Comparison of ENCODE assay signal across 13 cellular contexts in genomic region chr2:181685150-181685688, GRCh38. TPM values are rescaled to one million over a fixed set of nuclear protein-coding genes. Genes with fewer than 3 reads are reported as not detected.
A peak's percentile ranks its signal among the peaks of the same experiment; 100 is the strongest.
DNase-seq lines count a peak whose midpoint lies in the region; TF ChIP-seq lines count a peak whose summit lies in the region.
"Had no signal": no experiment of that assay in that cellular context is flagged by ENCODE, and none has a peak within 500 bp of the region (broad histone marks: within the 10 kb centered on the region; RNA-seq: fewer than 3 reads in every experiment).

No MANE protein-coding gene starts in this region.

- H3K4me3 Mint-ChIP-seq in endodermal cell: no peak overlapping the region
- H3K4me3 Mint-ChIP-seq: central memory CD8-positive, alpha-beta T cell had no signal

- peak overlapping the region; percentile 10 for H4K91ac ChIP-seq in trophoblast cell (ENCODE audit: low read depth, low read length)

- H3K9ac ChIP-seq in endodermal cell (ENCODE audit: extremely low read depth, low read length, poor library complexity, severe bottlenecking) (no peak overlapping the region), trophoblast cell (ENCODE audit: low read length) (no peak overlapping the region)

- H2AFZ ChIP-seq in trophoblast cell (ENCODE audit: insufficient read depth, low read length, poor library complexity): no peak overlapping the region

- H3K4ac ChIP-seq in trophoblast cell (ENCODE audit: low read depth, low read length): no peak overlapping the region

- no peak for TF ChIP-seq POLR2A in NB4 (IDR thresholded peaks at IDR 0.05; ENCODE audit: extremely low read depth, insufficient read length)
- no peak for TF ChIP-seq POLR2A in esophagus muscularis mucosa (IDR thresholded peaks at IDR 0.05; ENCODE audit: low read depth)

- H3K4me1 ChIP-seq in endodermal cell (ENCODE audit: control insufficient read depth, insufficient read depth, low read length): no peaks in the 10 kb centered on the region
- peaks cover 20 to 32% of the 10 kb centered on the region in 2 experiments for H3K4me1 ChIP-seq in trophoblast cell (ENCODE audit: control insufficient read depth in 1 of 2, insufficient read depth in 2 of 2, low read length in 2 of 2)
- peaks cover 17 to 44% (median 39%) of the 10 kb centered on the region in 4 donors for H3K4me1 ChIP-seq in esophagus muscularis mucosa

- no peak overlapping the region for H2BK5ac ChIP-seq in trophoblast cell (ENCODE audit: low read depth, low read length, poor library complexity)

- TF ChIP-seq EP300 in esophagus muscularis mucosa (IDR thresholded peaks at IDR 0.05): no peak

- peak overlapping the region; percentile 43 for H3K4me2 ChIP-seq in trophoblast cell (ENCODE audit: low read length)

- 8 to 13% methylated on average over 19 to 21 of the region's 21 CpGs for WGBS in endodermal cell (ENCODE audit: insufficient coverage in 1 of 2, insufficient read length in 1 of 2), 2 experiments
- WGBS in trophoblast cell (ENCODE audit: extremely low coverage, insufficient coverage, insufficient read length): no CpG with 5 or more reads among the region's 21 CpGs
- 14% methylated on average over 21 of the region's 21 CpGs for WGBS in esophagus muscularis mucosa

- intact Hi-C loops in esophagus muscularis mucosa (cut with DNase I): no loop called here

- H4K8ac ChIP-seq in trophoblast cell (ENCODE audit: low read depth, low read length): no peak overlapping the region

- no peaks in the 10 kb centered on the region for H3K36me3 Mint-ChIP-seq in endodermal cell (ENCODE audit: low read depth)

- no peak overlapping the region for H3K14ac ChIP-seq in trophoblast cell (ENCODE audit: low read length)

- no peak for TF ChIP-seq CTCF in NB4 (IDR thresholded peaks at IDR 0.05; ENCODE audit: low read depth, low read length)
- no peak for TF ChIP-seq CTCF in endodermal cell (conservative IDR thresholded peaks at IDR 0.05)
- TF ChIP-seq CTCF in esophagus muscularis mucosa (IDR thresholded peaks at IDR 0.05): no peak

- no peak overlapping the region for H4K12ac ChIP-seq in trophoblast cell (ENCODE audit: low read depth, low read length)

- peak overlapping the region; percentile 2 for H2BK120ac ChIP-seq in trophoblast cell (ENCODE audit: insufficient read depth, low read length, poor library complexity)

- no peak overlapping the region for H2BK12ac ChIP-seq in trophoblast cell (ENCODE audit: low read length)

- H3K23ac ChIP-seq in trophoblast cell (ENCODE audit: low read length): no peak overlapping the region

- peaks cover 14% of the 10 kb centered on the region for H3K4me1 Mint-ChIP-seq in endodermal cell

- H3K9me3 ChIP-seq in endodermal cell (ENCODE audit: control insufficient read depth, low read length): peaks cover 6% of the 10 kb centered on the region
- H3K9me3 ChIP-seq in trophoblast cell (ENCODE audit: insufficient read depth, low read depth, low read length): peaks cover 6% of the 10 kb centered on the region
- H3K9me3 ChIP-seq in esophagus muscularis mucosa: no peaks in the 10 kb centered on the region

- peak overlapping the region; percentile 1 for H2AK5ac ChIP-seq in trophoblast cell (ENCODE audit: low read length)

- no peaks in the 10 kb centered on the region for H3K9me3 Mint-ChIP-seq in endodermal cell
- H3K9me3 Mint-ChIP-seq: central memory CD8-positive, alpha-beta T cell had no signal

- no peaks in the 10 kb centered on the region for H3K36me3 ChIP-seq in endodermal cell (ENCODE audit: control insufficient read depth, insufficient read depth, low read length)
- H3K36me3 ChIP-seq in trophoblast cell (ENCODE audit: control insufficient read depth in 1 of 2, insufficient read depth in 2 of 2, low read length in 2 of 2): no peaks in the 10 kb centered on the region
- H3K36me3 ChIP-seq in esophagus muscularis mucosa: no peaks in the 10 kb centered on the region

- H3K27ac ChIP-seq in endodermal cell (ENCODE audit: low read depth, low read length): no peak overlapping the region
- peak overlapping the region; percentile 12 for H3K27ac ChIP-seq in trophoblast cell (ENCODE audit: low read depth, low read length)
- H3K27ac ChIP-seq in esophagus muscularis mucosa (replicated peaks in 1 of 4): no peak overlapping the region

- peak; percentile 76 for DNase-seq in NCI-H1694 (lab: John Stamatoyannopoulos, UW)
- DNase-seq in NCI-H1694 treated with DMSO at 0.1 percent for 48 hours (lab: John Stamatoyannopoulos, UW): no peak
- peak; percentile 7 for DNase-seq in NB4 (ENCODE audit: low read depth)
- peak; percentile 77 for DNase-seq in endodermal cell
- DNase-seq in trophoblast cell: peak; percentile 80 to 85
- no peak for DNase-seq in esophagus muscularis mucosa (ENCODE audit: extremely low spot score)
- DNase-seq in activated CD4-positive, alpha-beta T cell treated with anti-CD3 and anti-CD28 coated beads for 1 hour: no peak
- DNase-seq in activated effector memory CD4-positive, alpha-beta T cell treated with anti-CD3 and anti-CD28 coated beads, Interleukin-2, amount 50 U/mL, for 16 hours: no peak
- DNase-seq: midbrain; NK-92 treated with Interleukin-12 subunit alpha and Interleukin-12 subunit beta, amount 100 ng/mL, for 24 hours had no signal

- H3K79me1 ChIP-seq in trophoblast cell (ENCODE audit: low read length): peaks cover 5% of the 10 kb centered on the region

- H3K27me3 ChIP-seq in endodermal cell (ENCODE audit: control insufficient read depth, insufficient read depth, low read length, poor library complexity, severe bottlenecking) (peaks cover 100% of the 10 kb centered on the region), trophoblast cell (ENCODE audit: insufficient read depth, low read length) (peaks cover 33% of the 10 kb centered on the region), esophagus muscularis mucosa (peaks cover 3 to 76% (median 41%) of the 10 kb centered on the region in 4 donors)

- H3K79me2 ChIP-seq in trophoblast cell (ENCODE audit: control insufficient read depth, insufficient read depth, low read length, poor library complexity): no peaks in the 10 kb centered on the region

- H3K27me3 Mint-ChIP-seq in endodermal cell (ENCODE audit: insufficient read depth): peaks cover 98% of the 10 kb centered on the region

- no peak overlapping the region for H3K4me3 ChIP-seq in NB4 (ENCODE audit: low read depth, low read length)
- H3K4me3 ChIP-seq in endodermal cell (ENCODE audit: low read length): no peak overlapping the region
- H3K4me3 ChIP-seq in trophoblast cell (ENCODE audit: low read depth, low read length): peak overlapping the region; percentile 19
- no peak overlapping the region for H3K4me3 ChIP-seq in esophagus muscularis mucosa

- H3K27ac Mint-ChIP-seq in endodermal cell: no peak overlapping the region

- peak overlapping the region; percentile 4 for H3K18ac ChIP-seq in trophoblast cell (ENCODE audit: low read length)

RNA-seq across cellular contexts. Expression of gene NEUROD1, which starts 4.9 kb away (rescaled TPM):
- total RNA-seq in endodermal cell: not detected
- polyA plus RNA-seq in endodermal cell (2013, experiment 1 of 2): 4.3 TPM
- polyA plus RNA-seq in endodermal cell (2013, experiment 2 of 2): 3.7 TPM
- 0.03 TPM in 2 replicates for polyA plus RNA-seq in trophoblast cell (2013)
- not detected for total RNA-seq in esophagus muscularis mucosa
- total RNA-seq: M059J, skeletal muscle tissue had no signal

RNA-seq across cellular contexts. Expression of gene CERKL, which starts 28.3 kb away (rescaled TPM):
- total RNA-seq in endodermal cell (under 1 TPM; 0.20 to 0.31 TPM), esophagus muscularis mucosa (under 1 TPM in 2 of 4 donors, not detected in 2; 0.17 to 0.19 TPM)
- 0.07 TPM for polyA plus RNA-seq in endodermal cell (2013, experiment 1 of 2)
- polyA plus RNA-seq in endodermal cell (2013, experiment 2 of 2): not detected
- polyA plus RNA-seq in trophoblast cell (2013): 0.06 and 0.07 TPM in 2 replicates
- total RNA-seq: skeletal muscle tissue had no signal

Comparison
In these comparisons a context has a peak if more than half of its experiments do, and no peak if none do; other contexts are left out.
1. DNase-seq: peak in NCI-H1694 (single experiment), NB4 (single experiment), endodermal cell (single experiment) and trophoblast cell (2 of 2); none in NCI-H1694 treated with DMSO at 0.1 percent for 48 hours (single experiment), esophagus muscularis mucosa (single experiment), activated CD4-positive, alpha-beta T cell treated with anti-CD3 and anti-CD28 coated beads for 1 hour (single experiment) and activated effector memory CD4-positive, alpha-beta T cell treated with anti-CD3 and anti-CD28 coated beads, Interleukin-2, amount 50 U/mL, for 16 hours (single experiment).